16 cellular contexts compared by ENCODE assay signal in the genomic region with DNA sequence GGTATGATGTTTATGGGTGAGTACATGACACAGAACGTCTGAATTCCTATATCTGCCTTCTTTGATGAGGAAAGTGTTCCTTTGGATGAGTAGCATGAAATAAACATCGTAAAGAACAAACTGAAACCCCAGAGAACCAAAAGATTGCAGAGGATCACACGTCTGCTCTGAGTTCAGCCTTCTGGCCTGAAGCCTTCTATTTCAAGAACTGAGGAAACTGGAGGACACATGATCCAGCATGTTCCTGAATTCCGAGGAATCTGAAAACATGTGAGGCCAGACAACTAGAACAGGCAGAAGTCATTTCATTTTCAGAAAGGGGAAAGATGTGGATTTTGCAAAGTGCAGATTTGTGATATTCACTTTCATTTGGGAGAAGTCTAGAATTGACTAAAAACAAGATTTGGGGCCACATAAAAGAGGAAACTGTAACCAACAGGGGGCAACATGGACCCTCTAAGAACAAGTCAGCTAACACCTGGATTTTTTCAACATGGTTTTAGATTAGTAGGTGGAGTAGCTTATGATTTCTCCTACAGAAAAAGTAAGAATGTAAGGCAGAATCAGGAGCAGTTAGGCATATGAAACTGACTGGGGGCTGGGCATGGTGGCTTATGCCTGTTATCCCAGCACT. TPM values are rescaled to one million over a fixed set of nuclear protein-coding genes. Genes with fewer than 3 reads are reported as not detected.
DNase-seq lines count a peak whose midpoint lies in the region; ATAC-seq, FAIRE-seq and TF ChIP-seq lines count a peak whose summit lies in the region.
"Had no signal": no experiment of that assay in that cellular context is flagged by ENCODE, and none has a peak within 500 bp of the region (broad histone marks: within the 10 kb centered on the region; RNA-seq: fewer than 3 reads in every experiment).

No MANE protein-coding gene starts in this region.

- H3K9me3 ChIP-seq in A549: no peaks in the 10 kb centered on the region
- no peaks in the 10 kb centered on the region for H3K9me3 ChIP-seq in hepatocyte (ENCODE audit: low read depth)

- peak; percentile 23 for FAIRE-seq in A549 (lab: Jason Lieb, UNC)

- H3K9me2 ChIP-seq in GM23338 (ENCODE audit: insufficient read depth) (no peaks in the 10 kb centered on the region), hepatocyte (replicated peaks; ENCODE audit: insufficient read depth) (no peaks in the 10 kb centered on the region)

- H3K4me3 ChIP-seq in A549 (no peak overlapping the region), GM23338 (no peak overlapping the region), hepatocyte (no peak overlapping the region)
- H3K4me3 ChIP-seq: lung had no signal

- no peak overlapping the region for H3K27ac ChIP-seq in A549
- H3K27ac ChIP-seq in GM23338 (ENCODE audit: low read depth): no peak overlapping the region
- peak overlapping the region; percentile 39 for H3K27ac ChIP-seq in hepatocyte
- H3K27ac ChIP-seq: VCaP had no signal

- CTCF ChIA-PET in A549 (lab: Yijun Ruan, JAX): interaction anchor here (1.2 to 2.6 kb wide), 3 partner anchors 11 to 48 kb away, joined by 3 to 19 read pairs (median 11); no protein-coding TSS in a partner anchor
- CTCF ChIA-PET in WTC11 (lab: Charles Lee): interaction anchor here (0.5 to 1.6 kb wide), 6 partner anchors 11 to 1006 kb away, joined by 3 to 4 read pairs (median 3); a partner anchor contains a TSS

- no peak for TF ChIP-seq EP300 in A549 (IDR thresholded peaks at IDR 0.05)

- H3K4me1 ChIP-seq in A549 (0 out of 3 replicates have a peak, but pooled peaks cover 3% of the 10 kb centered on the region), GM23338 (ENCODE audit: insufficient read depth) (peaks cover 16% of the 10 kb centered on the region), hepatocyte (ENCODE audit: insufficient read depth) (no peaks in the 10 kb centered on the region)

- H3K4me2 ChIP-seq in A549: no peak overlapping the region
- no peak overlapping the region for H3K4me2 ChIP-seq in GM23338
- no peak overlapping the region for H3K4me2 ChIP-seq in hepatocyte

- DNase-seq in A549 (ENCODE audit: low read depth in 1 of 2, low spot score in 1 of 2): no peak
- DNase-seq in GM23338 (ENCODE audit: low spot score): peak; percentile 72
- no peak for DNase-seq in WTC11 (ENCODE audit: low spot score)
- DNase-seq in hepatocyte (ENCODE audit: low spot score): peak; percentile 12
- DNase-seq in NK-92 treated with Interleukin-12 subunit alpha and Interleukin-12 subunit beta, amount 100 ng/mL, for 24 hours (lab: John Stamatoyannopoulos, UW): no peak
- DNase-seq in erythroblast (lab: John Stamatoyannopoulos, UW): no peak
- no peak for DNase-seq in GOT3 (lab: John Stamatoyannopoulos, UW)
- no peak for DNase-seq in activated naive CD4-positive, alpha-beta T cell treated with anti-CD3 and anti-CD28 coated beads, Interleukin-2, amount 50 U/mL, for 16 hours
- DNase-seq: NCI-H2171; stimulated activated CD4-positive, alpha-beta T cell treated with anti-CD3 and anti-CD28 coated beads, Interleukin-12 subunit alpha, Interleukin-12 subunit beta, amount 100 ng/mL, for 4 hours had no signal

- 58% methylated on average over 4 of the region's 4 CpGs for WGBS in A549 (ENCODE audit: missing lambda C conversion rate)
- WGBS in hepatocyte (ENCODE audit: low lambda C conversion rate, missing lambda C conversion rate): 49% methylated on average over 4 of the region's 4 CpGs

- TF ChIP-seq CTCF in A549 (IDR thresholded peaks at IDR 0.05): no peak
- TF ChIP-seq CTCF in GM23338 (conservative IDR thresholded peaks at IDR 0.05; ENCODE audit: low read depth in 2 of 2): peak; percentile 58 to 71
- no peak for TF ChIP-seq CTCF in WTC11 (IDR thresholded peaks at IDR 0.05)
- no peak for TF ChIP-seq CTCF in hepatocyte (IDR thresholded peaks at IDR 0.05; ENCODE audit: poor library complexity)

- H3K36me3 ChIP-seq in GM23338 (ENCODE audit: insufficient read depth) (no peaks in the 10 kb centered on the region), hepatocyte (replicated peaks; ENCODE audit: insufficient read depth, low read depth) (no peaks in the 10 kb centered on the region)

- H3K4me3 Mint-ChIP-seq in GM23338 (no peak overlapping the region), WTC11 (no peak overlapping the region)
- H3K4me3 Mint-ChIP-seq: activated naive CD4-positive, alpha-beta T cell treated with anti-CD3 and anti-CD28 coated beads, Interleukin-2, amount 50 U/mL, for 24 hours had no signal

- H3K79me2 ChIP-seq in GM23338 (replicated peaks; ENCODE audit: insufficient read depth) (no peaks in the 10 kb centered on the region), hepatocyte (no peaks in the 10 kb centered on the region)

- H3K27ac Mint-ChIP-seq in GM23338 (peak overlapping the region; percentile 14; the same call in 1 of the 2 replicates), WTC11 (peak overlapping the region; percentile 13; the same call in 1 of the 2 replicates)
- H3K27ac Mint-ChIP-seq: activated naive CD4-positive, alpha-beta T cell treated with anti-CD3 and anti-CD28 coated beads, Interleukin-2, amount 50 U/mL, for 24 hours had no signal

- peak in 1 of 2 experiments; percentile 23; a peak in 1 of 6 replicates for ATAC-seq in A549
- peak; percentile 34; the same call in 1 of the 3 replicates for ATAC-seq in GM23338
- peak; percentile 64 for ATAC-seq in WTC11

- H4K20me1 ChIP-seq in GM23338 (replicated peaks; ENCODE audit: insufficient read depth) (no peaks in the 10 kb centered on the region), hepatocyte (ENCODE audit: insufficient read depth, poor library complexity, severe bottlenecking) (no peaks in the 10 kb centered on the region)

- TF ChIP-seq RAD21 in A549 (conservative IDR thresholded peaks at IDR 0.05 in 1 of 2, IDR thresholded peaks at IDR 0.05 in 1 of 2): peak in 1 of 2 experiments; percentile 30; a peak in 1 of 5 replicates

- POLR2A ChIA-PET in A549 (lab: Yijun Ruan, JAX): no interaction called here
- POLR2A ChIA-PET in WTC11 (lab: Charles Lee): no interaction called here

- H3K27me3 ChIP-seq in GM23338 (ENCODE audit: insufficient read depth) (no peaks in the 10 kb centered on the region), hepatocyte (no peaks in the 10 kb centered on the region)

- no peaks in the 10 kb centered on the region; the same call in 2 of the 3 replicates for H3K9me3 Mint-ChIP-seq in GM23338
- no peaks in the 10 kb centered on the region for H3K9me3 Mint-ChIP-seq in WTC11
- H3K9me3 Mint-ChIP-seq: activated naive CD4-positive, alpha-beta T cell treated with anti-CD3 and anti-CD28 coated beads, Interleukin-2, amount 50 U/mL, for 24 hours had no signal

- H3K4me1 Mint-ChIP-seq in GM23338: peaks cover 25% of the 10 kb centered on the region
- peaks cover 26% of the 10 kb centered on the region for H3K4me1 Mint-ChIP-seq in WTC11
- H3K4me1 Mint-ChIP-seq: activated naive CD4-positive, alpha-beta T cell treated with anti-CD3 and anti-CD28 coated beads, Interleukin-2, amount 50 U/mL, for 24 hours had no signal

- H3K36me3 Mint-ChIP-seq in GM23338 (ENCODE audit: low read depth) (no peaks in the 10 kb centered on the region), WTC11 (no peaks in the 10 kb centered on the region)
- H3K36me3 Mint-ChIP-seq: activated naive CD4-positive, alpha-beta T cell treated with anti-CD3 and anti-CD28 coated beads, Interleukin-2, amount 50 U/mL, for 24 hours had no signal

- H3F3A ChIP-seq in GM23338 (replicated peaks; ENCODE audit: low read depth): peaks cover 5% of the 10 kb centered on the region; the same call in 1 of the 2 replicates

- H3K27me3 Mint-ChIP-seq in GM23338 (ENCODE audit: insufficient read depth, low read depth, poor library complexity): peaks cover 4% of the 10 kb centered on the region
- no peaks in the 10 kb centered on the region for H3K27me3 Mint-ChIP-seq in WTC11 (ENCODE audit: low read depth)

- TF ChIP-seq POLR2A in A549 (IDR thresholded peaks at IDR 0.05; ENCODE audit: low read length): no peak
- no peak for TF ChIP-seq POLR2A in erythroblast (IDR thresholded peaks at IDR 0.05; ENCODE audit: low read length)

- peak overlapping the region; percentile 67; the same call in 1 of the 2 replicates for H2AFZ ChIP-seq in GM23338
- H2AFZ ChIP-seq in hepatocyte: no peak overlapping the region

RNA-seq across cellular contexts. Expression of a gene that starts 8.3 kb away (rescaled TPM):
- polyA plus RNA-seq in A549 (2011; rRNA removed): not detected in 2 replicates
- not detected in 2 replicates for polyA plus RNA-seq in A549 (2012; cell fraction: cytosol; rRNA removed)
- not detected in 2 replicates for polyA plus RNA-seq in A549 (2012; cell fraction: nucleus; rRNA removed)
- polyA plus RNA-seq in A549 (2017; fragmentation: RNase III; extraction: RNeasy Plus Mini Kit Qiagen cat#74134 plus additional on column Dnase treatment): not detected in 3 replicates
- not detected in 2 replicates for polyA minus RNA-seq in A549 (2011; rRNA and poly(A)+ RNA removed)
- not detected in 2 replicates for total RNA-seq in GM23338 (2014; rRNA removed; shearing (Covaris generic))
- not detected in 2 replicates for polyA plus RNA-seq in GM23338 (2016; fragmentation: Nextera tagmentation; extraction: Ambion mirVana)
- not detected in 3 replicates for total RNA-seq in WTC11 (2021)
- total RNA-seq in hepatocyte: not detected in 2 replicates
- not detected in 2 replicates for polyA plus RNA-seq in hepatocyte
- total RNA-seq: cardiac septum, lung, M059J, omental fat pad had no signal
- polyA plus RNA-seq: lung had no signal

RNA-seq across cellular contexts. Expression of a gene that starts 16.2 kb away (rescaled TPM):
- polyA plus RNA-seq in A549 (2011; rRNA removed) (78.1 and 87.4 TPM in 2 replicates), A549 (2017; fragmentation: RNase III; extraction: RNeasy Plus Mini Kit Qiagen cat#74134 plus additional on column Dnase treatment) (55.9 to 69.2 TPM (median 61.3 TPM) in 3 replicates), GM23338 (2016; fragmentation: Nextera tagmentation; extraction: Ambion mirVana) (176 and 191 TPM in 2 replicates), hepatocyte (13.7 and 17.1 TPM in 2 replicates)
- 32.8 and 33.3 TPM in 2 replicates for polyA plus RNA-seq in A549 (2012; cell fraction: cytosol; rRNA removed)
- polyA plus RNA-seq in A549 (2012; cell fraction: nucleus; rRNA removed): 8.1 and 18.3 TPM in 2 replicates
- 22.6 and 22.7 TPM in 2 replicates for polyA minus RNA-seq in A549 (2011; rRNA and poly(A)+ RNA removed)
- 78.4 and 83.6 TPM in 2 replicates for total RNA-seq in GM23338 (2014; rRNA removed; shearing (Covaris generic))
- total RNA-seq in WTC11 (2021) (123 to 136 TPM (median 129 TPM) in 3 replicates), hepatocyte (11.0 and 14.8 TPM in 2 replicates)

RNA-seq across cellular contexts. Expression of a gene that starts 23.3 kb away (rescaled TPM):
- 34.6 and 47.2 TPM in 2 replicates for polyA plus RNA-seq in A549 (2011; rRNA removed)
- polyA plus RNA-seq in A549 (2012; cell fraction: cytosol; rRNA removed): 8.7 and 10.3 TPM in 2 replicates
- polyA plus RNA-seq in A549 (2012; cell fraction: nucleus; rRNA removed): 4.8 and 8.6 TPM in 2 replicates
- polyA plus RNA-seq in A549 (2017; fragmentation: RNase III; extraction: RNeasy Plus Mini Kit Qiagen cat#74134 plus additional on column Dnase treatment): 27.1 to 30.1 TPM (median 29.8 TPM) in 3 replicates
- polyA minus RNA-seq in A549 (2011; rRNA and poly(A)+ RNA removed): 16.5 and 22.6 TPM in 2 replicates
- total RNA-seq in GM23338 (2014; rRNA removed; shearing (Covaris generic)): 35.5 and 37.6 TPM in 2 replicates
- polyA plus RNA-seq in GM23338 (2016; fragmentation: Nextera tagmentation; extraction: Ambion mirVana): 23.9 and 33.8 TPM in 2 replicates
- total RNA-seq in WTC11 (2021): 34.2 to 42.3 TPM (median 40.7 TPM) in 3 replicates
- 35.6 and 38.4 TPM in 2 replicates for total RNA-seq in hepatocyte
- 22.2 and 27.8 TPM in 2 replicates for polyA plus RNA-seq in hepatocyte

RNA-seq across cellular contexts. Expression of a gene that starts 51.3 kb away (rescaled TPM):
- polyA plus RNA-seq in A549 (2011; rRNA removed): 44.1 and 70.9 TPM in 2 replicates
- 9.2 and 13.1 TPM in 2 replicates for polyA plus RNA-seq in A549 (2012; cell fraction: cytosol; rRNA removed)
- 4.9 and 6.8 TPM in 2 replicates for polyA plus RNA-seq in A549 (2012; cell fraction: nucleus; rRNA removed)
- 71.5 to 74.0 TPM (median 72.7 TPM) in 3 replicates for polyA plus RNA-seq in A549 (2017; fragmentation: RNase III; extraction: RNeasy Plus Mini Kit Qiagen cat#74134 plus additional on column Dnase treatment)
- polyA minus RNA-seq in A549 (2011; rRNA and poly(A)+ RNA removed): 19.5 and 22.3 TPM in 2 replicates
- 133 and 135 TPM in 2 replicates for total RNA-seq in GM23338 (2014; rRNA removed; shearing (Covaris generic))
- 173 and 185 TPM in 2 replicates for polyA plus RNA-seq in GM23338 (2016; fragmentation: Nextera tagmentation; extraction: Ambion mirVana)
- total RNA-seq in WTC11 (2021): 127 to 146 TPM (median 132 TPM) in 3 replicates
- total RNA-seq in hepatocyte: 40.3 and 49.7 TPM in 2 replicates
- 15.4 and 21.5 TPM in 2 replicates for polyA plus RNA-seq in hepatocyte

RNA-seq across cellular contexts. Expression of a gene that starts 51.3 kb away (rescaled TPM):
- polyA plus RNA-seq in A549 (2011; rRNA removed) (40.2 and 48.0 TPM in 2 replicates), A549 (2017; fragmentation: RNase III; extraction: RNeasy Plus Mini Kit Qiagen cat#74134 plus additional on column Dnase treatment) (28.8 to 29.3 TPM (median 29.0 TPM) in 3 replicates), GM23338 (2016; fragmentation: Nextera tagmentation; extraction: Ambion mirVana) (44.3 and 58.2 TPM in 2 replicates), hepatocyte (11.8 and 17.1 TPM in 2 replicates)
- 17.1 and 18.6 TPM in 2 replicates for polyA plus RNA-seq in A549 (2012; cell fraction: cytosol; rRNA removed)
- polyA plus RNA-seq in A549 (2012; cell fraction: nucleus; rRNA removed): 21.7 and 31.2 TPM in 2 replicates
- 19.2 and 21.3 TPM in 2 replicates for polyA minus RNA-seq in A549 (2011; rRNA and poly(A)+ RNA removed)
- 47.4 and 52.8 TPM in 2 replicates for total RNA-seq in GM23338 (2014; rRNA removed; shearing (Covaris generic))
- total RNA-seq in WTC11 (2021) (42.9 to 57.8 TPM (median 44.9 TPM) in 3 replicates), hepatocyte (14.7 and 17.7 TPM in 2 replicates)

Comparison
In these comparisons a context has a peak if more than half of its experiments do, and no peak if none do; other contexts are left out.
1. DNase-seq: peak in GM23338 (single experiment) and hepatocyte (single experiment); none in A549 (0 of 2), WTC11 (single experiment), NK-92 treated with Interleukin-12 subunit alpha and Interleukin-12 subunit beta, amount 100 ng/mL, for 24 hours (single experiment), erythroblast (0 of 2), GOT3 (single experiment) and activated naive CD4-positive, alpha-beta T cell treated with anti-CD3 and anti-CD28 coated beads, Interleukin-2, amount 50 U/mL, for 16 hours (single experiment).
2. CTCF ChIP-seq: peak in GM23338 (2 of 2); none in A549 (single experiment), WTC11 (single experiment) and hepatocyte (single experiment).